In genomic region chr10:8298871-8299570, GRCh38 we compare ENCODE assay signal across 1 cellular context.
TF ChIP-seq lines count a peak whose summit lies in the region.

No MANE protein-coding gene starts in this region.

TF ChIP-seq in HEK293, 187 proteins besides CTCF, POLR2A, EP300 and RAD21 (continued from another document):
- TF ChIP-seq ZNF510 (tag by site-specific recombination; IDR thresholded peaks at IDR 0.05; ENCODE audit: insufficient replicate concordance) (no peak), ZNF354C (tag by site-specific recombination; IDR thresholded peaks at IDR 0.05; ENCODE audit: borderline replicate concordance, low read depth) (no peak), ZNF292 (tag by site-specific recombination; IDR thresholded peaks at IDR 0.05; ENCODE audit: borderline replicate concordance, low read depth) (no peak), ZNF639 (tag by site-specific recombination; IDR thresholded peaks at IDR 0.05) (no peak), ZNF530 (tag by site-specific recombination; IDR thresholded peaks at IDR 0.05; ENCODE audit: low read depth) (no peak), ZNF274 (IDR thresholded peaks at IDR 0.05; ENCODE audit: low read length) (no peak), ZNF274 (tag by site-specific recombination; IDR thresholded peaks at IDR 0.05; ENCODE audit: borderline replicate concordance) (no peak), AEBP2 (tag by site-specific recombination; IDR thresholded peaks at IDR 0.05; ENCODE audit: borderline replicate concordance) (no peak)
